In the genomic region with DNA sequence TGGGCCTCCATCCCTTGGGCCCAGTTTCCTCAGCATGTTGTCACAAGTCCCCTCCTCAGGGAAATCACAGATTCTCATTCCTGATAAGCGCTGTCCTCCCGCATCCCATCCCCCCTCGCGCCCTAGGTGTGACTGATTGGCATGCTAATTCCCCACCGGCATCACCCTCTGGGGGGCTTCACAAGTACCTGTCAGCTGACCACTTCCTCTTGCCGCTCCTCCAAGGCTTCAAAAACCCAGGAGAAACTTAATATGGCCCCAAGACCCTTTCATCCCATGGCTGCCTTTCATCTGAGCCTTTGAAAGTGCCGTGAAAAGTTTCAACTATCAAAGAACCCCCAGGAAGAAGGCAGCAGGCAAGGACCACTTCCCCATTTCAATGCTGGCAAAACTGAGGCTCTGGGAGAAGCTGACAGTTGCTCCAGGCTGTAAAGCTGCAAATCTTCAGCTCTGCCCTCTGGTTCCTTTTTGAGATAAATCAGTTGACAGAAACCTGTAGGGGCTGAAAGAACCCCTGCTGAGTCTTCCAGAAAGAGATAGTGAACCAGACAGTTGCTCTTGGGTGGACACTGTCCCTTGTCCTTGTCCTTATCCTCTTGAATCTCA, we compare ENCODE assay signal across 1 cellular context.
TF ChIP-seq lines count a peak whose summit lies in the region.

No MANE protein-coding gene starts in this region.

TF ChIP-seq in IMR-90, 13 proteins besides CTCF, POLR2A, EP300 and RAD21:
- TF ChIP-seq MAZ (IDR thresholded peaks at IDR 0.05; ENCODE audit: borderline replicate concordance, low read depth, low read length) (no peak), RFX5 (IDR thresholded peaks at IDR 0.05; ENCODE audit: low read depth, low read length) (no peak), MAFK (IDR thresholded peaks at IDR 0.05; ENCODE audit: low read depth, low read length) (no peak), CEBPB (IDR thresholded peaks at IDR 0.05; ENCODE audit: low read depth, low read length) (no peak)
